ENCODE assay signal across 8 cellular contexts in the genomic region with DNA sequence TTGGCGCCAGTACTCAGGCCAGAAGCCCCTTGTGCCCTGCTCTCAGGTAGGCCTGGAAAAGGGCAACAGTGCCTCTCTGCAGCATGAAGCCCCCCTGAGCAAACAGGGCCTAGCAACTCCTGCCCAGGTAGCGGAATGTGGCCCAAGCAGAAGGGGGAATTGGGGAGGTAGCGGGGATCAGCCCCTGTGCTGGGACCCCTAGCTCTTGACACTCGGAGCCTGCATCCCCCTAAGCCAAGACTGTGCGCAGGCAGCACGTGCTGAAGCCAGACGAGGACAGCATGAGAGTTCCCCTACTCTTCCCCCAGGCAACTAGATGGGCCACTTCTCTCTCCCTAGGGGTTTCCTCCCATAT. TPM values are rescaled to one million over a fixed set of nuclear protein-coding genes. Genes with fewer than 3 reads are reported as not detected.
DNase-seq lines count a peak whose midpoint lies in the region; ATAC-seq and TF ChIP-seq lines count a peak whose summit lies in the region.

No MANE protein-coding gene starts in this region.

- ATAC-seq in activated CD4-positive, CD25-positive, alpha-beta regulatory T cell treated with anti-CD3 and anti-CD28 coated beads, Interleukin-2, amount 50 U/mL, for 24 hours: no peak
- no peak for ATAC-seq in GM19397 (IDR thresholded peaks at IDR 0.05; ENCODE audit: unreplicated experiment)

- intact Hi-C loops in Calu3 (cut with micrococcal nuclease; ENCODE audit: unreplicated experiment): loop anchor here (2.0 kb wide), 1 partner anchor 15 kb away; a partner anchor contains a TSS
- intact Hi-C loops in ovary (cut with DNase I): no loop called here
- intact Hi-C loops in posterior vena cava (cut with DNase I): no loop called here

- TSS peak; percentile 65 for BruUV-seq in Calu3 (replicated peaks; lab: Mats Ljungman, UMichigan)

- H3K9me3 ChIP-seq in NT2/D1 (ENCODE audit: insufficient read depth, low read length) (no peaks in the 10 kb centered on the region), ovary (no peaks in the 10 kb centered on the region)

- TF ChIP-seq CTCF in Calu3 (IDR thresholded peaks at IDR 0.05; ENCODE audit: unreplicated experiment): no peak
- TF ChIP-seq CTCF in endothelial cell (IDR thresholded peaks at IDR 0.05; ENCODE audit: unreplicated experiment): no peak
- no peak for TF ChIP-seq CTCF in ovary (IDR thresholded peaks at IDR 0.05)

- H3K9ac ChIP-seq in NT2/D1 (ENCODE audit: insufficient read length, low read depth): peak overlapping the region; percentile 83

- H3K4me1 Mint-ChIP-seq in Calu3 (ENCODE audit: low read depth, unreplicated experiment) (peaks cover 54% of the 10 kb centered on the region), endothelial cell (ENCODE audit: unreplicated experiment) (peaks cover 27% of the 10 kb centered on the region)

- H3K36me3 Mint-ChIP-seq in Calu3 (ENCODE audit: insufficient read depth, unreplicated experiment) (peaks cover 81% of the 10 kb centered on the region), endothelial cell (ENCODE audit: low read depth, unreplicated experiment) (peaks cover 29% of the 10 kb centered on the region)

- no peak for TF ChIP-seq EP300 in ovary (IDR thresholded peaks at IDR 0.05)

- peak overlapping the region; percentile 64 to 82 for H3K27ac ChIP-seq in ovary

- H3K27me3 Mint-ChIP-seq in Calu3 (ENCODE audit: unreplicated experiment): no peaks in the 10 kb centered on the region
- peaks cover 36% of the 10 kb centered on the region for H3K27me3 Mint-ChIP-seq in endothelial cell (ENCODE audit: unreplicated experiment)

- no peaks in the 10 kb centered on the region for H3K27me3 ChIP-seq in NT2/D1 (ENCODE audit: insufficient read depth, insufficient read length)
- no peaks in the 10 kb centered on the region for H3K27me3 ChIP-seq in ovary

- WGBS in ovary, 3 donors: 37 to 50% (median 47%) methylated on average over 7 of the region's 7 CpGs

- H3K4me3 Mint-ChIP-seq in Calu3 (ENCODE audit: low read depth, unreplicated experiment): peak overlapping the region; percentile 90
- peak overlapping the region; percentile 99 for H3K4me3 Mint-ChIP-seq in endothelial cell (ENCODE audit: unreplicated experiment)

- H3K4me1 ChIP-seq in NT2/D1 (ENCODE audit: insufficient read depth, insufficient read length) (peaks cover 19% of the 10 kb centered on the region), ovary (ENCODE audit: insufficient read depth) (peaks cover 23% of the 10 kb centered on the region)

- DNase-seq in Calu3 (no peak), NT2/D1 (ENCODE audit: low read depth, low spot score) (no peak), endothelial cell (ENCODE audit: low spot score) (no peak), ovary (no peak), posterior vena cava (ENCODE audit: low spot score) (no peak), DMS153 treated with DMSO at 0.1 percent for 48 hours (lab: John Stamatoyannopoulos, UW; ENCODE audit: unreplicated experiment) (no peak)

- H3K9me3 Mint-ChIP-seq in Calu3 (ENCODE audit: low read depth, unreplicated experiment) (no peaks in the 10 kb centered on the region), endothelial cell (ENCODE audit: unreplicated experiment) (no peaks in the 10 kb centered on the region)

- H3K36me3 ChIP-seq in NT2/D1 (ENCODE audit: insufficient read depth, insufficient read length, low read length) (peaks cover 77% of the 10 kb centered on the region), ovary (no peaks in the 10 kb centered on the region)

- no peak for TF ChIP-seq POLR2A in ovary (IDR thresholded peaks at IDR 0.05)

- H3K27ac Mint-ChIP-seq in Calu3 (ENCODE audit: unreplicated experiment): peak overlapping the region; percentile 99
- peak overlapping the region; percentile 99 for H3K27ac Mint-ChIP-seq in endothelial cell (ENCODE audit: unreplicated experiment)

- H3K4me3 ChIP-seq in NT2/D1 (ENCODE audit: insufficient read length, low read depth) (peak overlapping the region; percentile 88), ovary (peak overlapping the region; percentile 94)

- CTCF ChIA-PET in Calu3 (lab: Charles Lee): interaction anchor here (1.0 kb wide), 1 partner anchor 15 kb away, joined by 4 read pairs; no protein-coding TSS in a partner anchor

RNA-seq across cellular contexts. Expression of a gene that starts 0.8 kb away (rescaled TPM):
- total RNA-seq in Calu3 (2022): 65.8 and 82.6 TPM in 2 replicates
- total RNA-seq in endothelial cell (ENCODE audit: unreplicated experiment): 77.2 TPM
- total RNA-seq in ovary: 10 to 100 TPM; 29.2 to 68.3 (median 64.7) TPM
- 10 to 100 TPM; 44.1 to 81.7 TPM for polyA plus RNA-seq in ovary
- total RNA-seq in posterior vena cava: 10 to 100 TPM; 47.9 to 54.2 TPM

RNA-seq across cellular contexts. Expression of a gene that starts 14.4 kb away (rescaled TPM):
- total RNA-seq in Calu3 (2022) (66.4 and 69.5 TPM in 2 replicates), endothelial cell (ENCODE audit: unreplicated experiment) (62.4 TPM), ovary (10 to 100 TPM; 18.4 to 46.9 (median 38.0) TPM), posterior vena cava (10 to 100 TPM; 27.8 to 29.8 TPM)
- 10 to 100 TPM; 24.7 to 29.7 TPM for polyA plus RNA-seq in ovary

RNA-seq across cellular contexts. Expression of a gene that starts 18.7 kb away (rescaled TPM):
- total RNA-seq in Calu3 (2022) (not detected in 2 replicates), endothelial cell (ENCODE audit: unreplicated experiment) (0.85 TPM), ovary (1 to 10 TPM in 2 of 7 donors, not detected in 5; 1.0 to 1.3 TPM), posterior vena cava (not detected)
- 1 to 10 TPM in 1 of 2 donors, under 1 TPM in 1; 0.38 to 1.4 TPM for polyA plus RNA-seq in ovary

RNA-seq across cellular contexts. Expression of a gene that starts 26.4 kb away (rescaled TPM):
- total RNA-seq in Calu3 (2022): 1.5 and 1.9 TPM in 2 replicates
- total RNA-seq in endothelial cell (ENCODE audit: unreplicated experiment): 1.6 TPM
- 1 to 10 TPM in 6 of 7 donors, under 1 TPM in 1; 0.46 to 8.2 (median 4.4) TPM for total RNA-seq in ovary
- 1 to 10 TPM; 1.9 to 3.2 TPM for polyA plus RNA-seq in ovary
- 1 to 10 TPM; 1.6 to 3.0 TPM for total RNA-seq in posterior vena cava

RNA-seq across cellular contexts. Expression of a gene that starts 39.3 kb away (rescaled TPM):
- 21.2 and 24.8 TPM in 2 replicates for total RNA-seq in Calu3 (2022)
- 40.4 TPM for total RNA-seq in endothelial cell (ENCODE audit: unreplicated experiment)
- total RNA-seq in ovary: 1 to 10 TPM; 6.2 to 9.8 (median 6.7) TPM
- 1 to 10 TPM; 2.7 to 4.8 TPM for polyA plus RNA-seq in ovary
- 1 to 10 TPM; 6.2 to 6.5 TPM for total RNA-seq in posterior vena cava
